1 cellular context compared by ENCODE assay signal in genomic region chr7:151452141-151452571, GRCh38.
TF ChIP-seq lines count a peak whose summit lies in the region.

No MANE protein-coding gene starts in this region.

TF ChIP-seq in HepG2, 621 proteins besides CTCF, POLR2A, EP300 and RAD21 (continued from another document):
- TF ChIP-seq BRD4 (CRISPR knock-in tag; IDR thresholded peaks at IDR 0.05) (no peak), PLRG1 (conservative IDR thresholded peaks at IDR 0.05) (no peak)
